In the genomic region with DNA sequence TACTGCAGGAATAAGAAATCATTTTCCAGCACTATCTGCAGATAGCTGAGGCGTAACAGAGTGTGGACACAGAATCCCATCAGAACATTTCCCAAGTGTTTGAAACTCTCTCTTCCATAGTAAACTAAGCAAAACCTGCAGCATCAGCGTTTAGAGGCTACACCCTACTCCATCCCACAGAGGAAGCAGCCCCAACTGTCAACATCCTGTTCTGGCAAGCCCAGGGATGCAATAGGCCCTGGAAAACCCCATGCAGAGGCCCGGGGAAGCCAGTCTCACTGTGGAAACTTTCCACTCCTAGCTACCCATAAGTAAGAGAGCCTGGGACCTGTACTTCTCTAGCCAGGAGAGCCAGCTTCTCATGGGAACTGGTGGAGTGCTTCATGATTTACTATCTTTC, we compare ENCODE assay signal across 1 cellular context.
TF ChIP-seq lines count a peak whose summit lies in the region.

No MANE protein-coding gene starts in this region.

TF ChIP-seq in IMR-90, 13 proteins besides CTCF, POLR2A, EP300 and RAD21 (continued from another document):
- TF ChIP-seq, protein P1, sequence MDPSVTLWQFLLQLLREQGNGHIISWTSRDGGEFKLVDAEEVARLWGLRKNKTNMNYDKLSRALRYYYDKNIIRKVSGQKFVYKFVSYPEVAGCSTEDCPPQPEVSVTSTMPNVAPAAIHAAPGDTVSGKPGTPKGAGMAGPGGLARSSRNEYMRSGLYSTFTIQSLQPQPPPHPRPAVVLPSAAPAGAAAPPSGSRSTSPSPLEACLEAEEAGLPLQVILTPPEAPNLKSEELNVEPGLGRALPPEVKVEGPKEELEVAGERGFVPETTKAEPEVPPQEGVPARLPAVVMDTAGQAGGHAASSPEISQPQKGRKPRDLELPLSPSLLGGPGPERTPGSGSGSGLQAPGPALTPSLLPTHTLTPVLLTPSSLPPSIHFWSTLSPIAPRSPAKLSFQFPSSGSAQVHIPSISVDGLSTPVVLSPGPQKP (IDR thresholded peaks at IDR 0.05; ENCODE audit: borderline replicate concordance, low read depth, low read length), result no peak
- TF ChIP-seq FOS (IDR thresholded peaks at IDR 0.05; ENCODE audit: low read depth, low read length), result no peak
TF ChIP-seq in IMR-90: peak in this region for 1.
